In genomic region chr4:43556262-43556661, GRCh38 we compare ENCODE assay signal across 32 cellular contexts.
"Had no signal": no experiment of that assay in that cellular context is flagged by ENCODE, and none has a peak within 500 bp of the region (broad histone marks: within the 10 kb centered on the region; RNA-seq: fewer than 3 reads in every experiment).

No MANE protein-coding gene starts in this region.

- H3K36me3 Mint-ChIP-seq: activated naive CD8-positive, alpha-beta T cell treated with anti-CD3 and anti-CD28 coated beads, Interleukin-2, amount 10 ng/mL, durations not matched to agents 7 days and 5 days had no signal

- H3K4me1 ChIP-seq: ascending aorta, SJCRH30 had no signal

- H3K4me3 Mint-ChIP-seq: activated CD4-positive, alpha-beta T cell treated with anti-CD3 and anti-CD28 coated beads for 36 hours; activated CD4-positive, alpha-beta T cell treated with anti-CD3 and anti-CD28 coated beads, Interleukin-2, amount 10 ng/mL, durations not matched to agents 7 days and 5 days; activated CD8-positive, alpha-beta T cell treated with anti-CD3 and anti-CD28 coated beads, Interleukin-2, amount 10 ng/mL, durations not matched to agents 7 days and 5 days; activated naive CD4-positive, alpha-beta T cell treated with anti-CD3 and anti-CD28 coated beads, Interleukin-2, amount 50 U/mL, for 24 hours; activated naive CD8-positive, alpha-beta T cell treated with anti-CD3 and anti-CD28 coated beads, Interleukin-2, amount 10 ng/mL, durations not matched to agents 7 days and 5 days; activated T-cell treated with anti-CD3 and anti-CD28 coated beads, Interleukin-2, amount 50 U/mL, for 24 hours; central memory CD8-positive, alpha-beta T cell; T-helper 1 cell treated with Interleukin-12 subunit alpha and Interleukin-12 subunit beta and Interleukin-4 antibody, amounts not matched to agents 30 μg/mL and 1 μg/mL, for 36 hours; T-helper 2 cell treated with Interferon-gamma antibody and Interleukin-4, amounts not matched to agents 5 μg/mL and 100 μg/mL, for 36 hours; WTC11 had no signal

- H3K27ac ChIP-seq: ascending aorta, cardiac muscle cell, SJCRH30, SK-N-MC had no signal

- H3K27me3 Mint-ChIP-seq: activated CD4-positive, alpha-beta T cell treated with anti-CD3 and anti-CD28 coated beads for 36 hours; activated CD4-positive, alpha-beta T cell treated with anti-CD3 and anti-CD28 coated beads, Interleukin-2, amount 10 ng/mL, durations not matched to agents 7 days and 5 days; activated naive CD4-positive, alpha-beta T cell treated with anti-CD3 and anti-CD28 coated beads, Interleukin-2, amount 50 U/mL, for 24 hours; activated naive CD8-positive, alpha-beta T cell treated with anti-CD3 and anti-CD28 coated beads, Interleukin-2, amount 10 ng/mL, durations not matched to agents 7 days and 5 days; activated T-cell treated with anti-CD3 and anti-CD28 coated beads, Interleukin-2, amount 50 U/mL, for 24 hours; central memory CD8-positive, alpha-beta T cell had no signal

- DNase-seq: activated CD4-positive, alpha-beta T cell treated with anti-CD3 and anti-CD28 coated beads for 36 hours; activated CD4-positive, alpha-beta T cell treated with anti-CD3 and anti-CD28 coated beads, Interleukin-2, amount 10 ng/mL, durations not matched to agents 7 days and 5 days; activated CD4-positive, alpha-beta T cell treated with anti-CD3 and anti-CD28 coated beads, Interleukin-2, amount 50 U/mL, for 48 hours; activated CD8-positive, alpha-beta T cell treated with anti-CD3 and anti-CD28 coated beads, Interleukin-2, amount 10 ng/mL, durations not matched to agents 7 days and 5 days; activated gamma-delta T cell; activated naive CD4-positive, alpha-beta T cell treated with Interleukin-2 at 50 U/mL for 16 hours; activated naive CD8-positive, alpha-beta T cell treated with anti-CD3 and anti-CD28 coated beads, Interleukin-2, amount 10 ng/mL, durations not matched to agents 7 days and 5 days; activated T-cell treated with anti-CD3 and anti-CD28 coated beads, Interleukin-2, amount 50 U/mL, for 24 hours; amygdala; Karpas-422; NCI-H1092; NCI-H1436 treated with DMSO at 0.1 percent for 48 hours; NCI-H187; NCI-H2029 treated with DMSO at 0.1 percent for 48 hours; NCI-H2107; NCI-H2171; NCI-H510A; NCI-H526; NCI-H748 treated with DMSO at 0.1 percent for 48 hours; SHP77; SJCRH30 had no signal

- ATAC-seq: activated CD4-positive, alpha-beta T cell treated with anti-CD3 and anti-CD28 coated beads for 36 hours; activated CD4-positive, CD25-positive, alpha-beta regulatory T cell treated with anti-CD3 and anti-CD28 coated beads, Interleukin-2, amount 50 U/mL, for 24 hours; activated CD8-positive, alpha-beta T cell treated with anti-CD3 and anti-CD28 coated beads, Interleukin-2, amount 10 ng/mL, durations not matched to agents 7 days and 5 days; Panc1; WTC11 had no signal

- H3K4me1 Mint-ChIP-seq: activated CD4-positive, alpha-beta T cell treated with anti-CD3 and anti-CD28 coated beads for 36 hours; activated CD4-positive, alpha-beta T cell treated with anti-CD3 and anti-CD28 coated beads, Interleukin-2, amount 10 ng/mL, durations not matched to agents 7 days and 5 days; activated naive CD4-positive, alpha-beta T cell treated with anti-CD3 and anti-CD28 coated beads, Interleukin-2, amount 50 U/mL, for 24 hours; activated naive CD8-positive, alpha-beta T cell treated with anti-CD3 and anti-CD28 coated beads, Interleukin-2, amount 10 ng/mL, durations not matched to agents 7 days and 5 days; central memory CD8-positive, alpha-beta T cell; WTC11 had no signal

- H3K27ac Mint-ChIP-seq: activated CD4-positive, alpha-beta T cell treated with anti-CD3 and anti-CD28 coated beads for 36 hours; activated CD4-positive, alpha-beta T cell treated with anti-CD3 and anti-CD28 coated beads, Interleukin-2, amount 10 ng/mL, durations not matched to agents 7 days and 5 days; activated CD8-positive, alpha-beta T cell treated with anti-CD3 and anti-CD28 coated beads, Interleukin-2, amount 10 ng/mL, durations not matched to agents 7 days and 5 days; activated naive CD4-positive, alpha-beta T cell treated with anti-CD3 and anti-CD28 coated beads, Interleukin-2, amount 50 U/mL, for 24 hours; activated naive CD8-positive, alpha-beta T cell treated with anti-CD3 and anti-CD28 coated beads, Interleukin-2, amount 10 ng/mL, durations not matched to agents 7 days and 5 days; activated T-cell treated with anti-CD3 and anti-CD28 coated beads, Interleukin-2, amount 50 U/mL, for 24 hours; activated T-helper 2 cell treated with anti-CD3 and anti-CD28 coated beads, Interferon-gamma antibody, Interleukin-2, Interleukin-4, amounts not matched to agents 10 μg/mL and 5 μg/mL and 100 μg/mL, durations not matched to agents 14 hours and 24 hours and 36 hours; T-helper 1 cell treated with Interleukin-12 subunit alpha and Interleukin-12 subunit beta and Interleukin-4 antibody, amounts not matched to agents 30 μg/mL and 1 μg/mL, for 36 hours; T-helper 2 cell treated with Interferon-gamma antibody and Interleukin-4, amounts not matched to agents 5 μg/mL and 100 μg/mL, for 36 hours; WTC11 had no signal

- H3K4me3 ChIP-seq: ascending aorta, cardiac muscle cell, SJCRH30, SK-N-MC had no signal

- H3K9me3 ChIP-seq: ascending aorta, SJCRH30 had no signal

- H3K36me3 ChIP-seq: ascending aorta, cardiac muscle cell, SJCRH30 had no signal

- H3K27me3 ChIP-seq: ascending aorta, cardiac muscle cell, SJCRH30 had no signal
